8 cellular contexts compared by ENCODE assay signal in genomic region chr5:71586052-71586940, GRCh38.
DNase-seq lines count a peak whose midpoint lies in the region; ATAC-seq and TF ChIP-seq lines count a peak whose summit lies in the region.

No MANE protein-coding gene starts in this region.

- peaks cover 30% of the 10 kb centered on the region for H3K4me1 Mint-ChIP-seq in nephron progenitor cell

- peaks cover 2% of the 10 kb centered on the region for H3K27me3 Mint-ChIP-seq in nephron progenitor cell (ENCODE audit: low read depth, poor library complexity)

- peak overlapping the region; percentile 91 for H3K4me3 Mint-ChIP-seq in nephron progenitor cell

- H3K27ac Mint-ChIP-seq in nephron progenitor cell: peak overlapping the region; percentile 81

- H3K27ac ChIP-seq in RWPE2 (ENCODE audit: poor library complexity, severe bottlenecking): peak overlapping the region; percentile 27
- H3K27ac ChIP-seq in effector memory CD4-positive, alpha-beta T cell (ENCODE audit: insufficient read depth, low read length, poor library complexity, severe bottlenecking): peak overlapping the region; percentile 94

- no peaks in the 10 kb centered on the region for H3K36me3 ChIP-seq in RWPE2 (ENCODE audit: low read depth)
- H3K36me3 ChIP-seq in effector memory CD4-positive, alpha-beta T cell (ENCODE audit: control insufficient read depth, insufficient read depth, low read length): no peaks in the 10 kb centered on the region

- peaks cover 22% of the 10 kb centered on the region for H3K36me3 Mint-ChIP-seq in nephron progenitor cell (ENCODE audit: low read depth)

- TF ChIP-seq CTCF in RWPE2 (IDR thresholded peaks at IDR 0.05; ENCODE audit: poor library complexity, severe bottlenecking) (no peak), nephron progenitor cell (IDR thresholded peaks at IDR 0.05) (no peak)

- peak overlapping the region; percentile 70 for H3K4me3 ChIP-seq in RWPE2 (ENCODE audit: severe bottlenecking)
- H3K4me3 ChIP-seq in effector memory CD4-positive, alpha-beta T cell (ENCODE audit: insufficient read depth, low read depth, low read length, poor library complexity, severe bottlenecking): peak overlapping the region; percentile 86

- peak; percentile 12 for ATAC-seq in HG02642 (IDR thresholded peaks at IDR 0.05; ENCODE audit: poor library complexity, unreplicated experiment)
- ATAC-seq in RWPE2 (ENCODE audit: low read depth): no peak
- ATAC-seq in GM18867 (IDR thresholded peaks at IDR 0.05; ENCODE audit: unreplicated experiment): no peak

- peaks cover 4% of the 10 kb centered on the region for H3K9me3 Mint-ChIP-seq in nephron progenitor cell

- H3K27me3 ChIP-seq in RWPE2 (ENCODE audit: insufficient read depth, poor library complexity, severe bottlenecking): no peaks in the 10 kb centered on the region
- no peaks in the 10 kb centered on the region for H3K27me3 ChIP-seq in effector memory CD4-positive, alpha-beta T cell (replicated peaks; ENCODE audit: control insufficient read depth, insufficient read depth, low read length, poor library complexity, severe bottlenecking)

- H3K4me1 ChIP-seq in RWPE2 (ENCODE audit: insufficient read depth, poor library complexity, severe bottlenecking): no peaks in the 10 kb centered on the region
- peaks cover 23% of the 10 kb centered on the region for H3K4me1 ChIP-seq in effector memory CD4-positive, alpha-beta T cell (ENCODE audit: control insufficient read depth, insufficient read depth, low read length, poor library complexity, severe bottlenecking)

- DNase-seq in DMS153 treated with DMSO at 0.1 percent for 48 hours (lab: John Stamatoyannopoulos, UW; ENCODE audit: unreplicated experiment) (peak; percentile 20), RWPE2 (ENCODE audit: low spot score) (no peak), nephron progenitor cell (no peak), amniotic stem cell (lab: John Stamatoyannopoulos, UW) (no peak)
- no peak for DNase-seq in effector memory CD4-positive, alpha-beta T cell
- DNase-seq in stimulated activated CD4-positive, alpha-beta T cell treated with anti-CD3 and anti-CD28 coated beads, Interleukin-4, amount 100 ng/mL, for 1 hour: no peak

- no peaks in the 10 kb centered on the region for H3K9me3 ChIP-seq in RWPE2 (ENCODE audit: severe bottlenecking)
- no peaks in the 10 kb centered on the region for H3K9me3 ChIP-seq in effector memory CD4-positive, alpha-beta T cell (ENCODE audit: control insufficient read depth, low read length)
